ENCODE assay signal across 1 cellular context in the genomic region with DNA sequence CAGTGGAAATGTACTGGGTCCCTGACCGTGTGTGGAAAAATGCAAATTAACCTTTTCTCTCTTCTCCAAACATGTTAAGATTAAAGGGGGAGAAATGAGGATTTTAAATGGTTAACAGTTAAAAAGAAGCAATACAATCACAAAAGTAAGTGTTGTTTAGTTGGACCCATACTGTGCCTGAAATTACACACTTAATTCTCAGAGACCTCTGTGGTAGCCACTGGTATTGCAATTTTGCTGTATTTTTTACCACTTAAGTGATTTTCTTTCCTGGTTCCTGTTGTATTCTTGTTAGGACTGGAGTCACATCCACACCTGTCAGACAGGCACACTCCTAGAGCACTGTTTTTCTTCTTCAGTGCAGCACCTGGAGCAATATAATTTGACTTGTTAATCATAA.
TF ChIP-seq lines count a peak whose summit lies in the region.

No MANE protein-coding gene starts in this region.

TF ChIP-seq in WTC11, 78 proteins besides CTCF, POLR2A, EP300 and RAD21 (continued from another document):
- TF ChIP-seq, protein P1, sequence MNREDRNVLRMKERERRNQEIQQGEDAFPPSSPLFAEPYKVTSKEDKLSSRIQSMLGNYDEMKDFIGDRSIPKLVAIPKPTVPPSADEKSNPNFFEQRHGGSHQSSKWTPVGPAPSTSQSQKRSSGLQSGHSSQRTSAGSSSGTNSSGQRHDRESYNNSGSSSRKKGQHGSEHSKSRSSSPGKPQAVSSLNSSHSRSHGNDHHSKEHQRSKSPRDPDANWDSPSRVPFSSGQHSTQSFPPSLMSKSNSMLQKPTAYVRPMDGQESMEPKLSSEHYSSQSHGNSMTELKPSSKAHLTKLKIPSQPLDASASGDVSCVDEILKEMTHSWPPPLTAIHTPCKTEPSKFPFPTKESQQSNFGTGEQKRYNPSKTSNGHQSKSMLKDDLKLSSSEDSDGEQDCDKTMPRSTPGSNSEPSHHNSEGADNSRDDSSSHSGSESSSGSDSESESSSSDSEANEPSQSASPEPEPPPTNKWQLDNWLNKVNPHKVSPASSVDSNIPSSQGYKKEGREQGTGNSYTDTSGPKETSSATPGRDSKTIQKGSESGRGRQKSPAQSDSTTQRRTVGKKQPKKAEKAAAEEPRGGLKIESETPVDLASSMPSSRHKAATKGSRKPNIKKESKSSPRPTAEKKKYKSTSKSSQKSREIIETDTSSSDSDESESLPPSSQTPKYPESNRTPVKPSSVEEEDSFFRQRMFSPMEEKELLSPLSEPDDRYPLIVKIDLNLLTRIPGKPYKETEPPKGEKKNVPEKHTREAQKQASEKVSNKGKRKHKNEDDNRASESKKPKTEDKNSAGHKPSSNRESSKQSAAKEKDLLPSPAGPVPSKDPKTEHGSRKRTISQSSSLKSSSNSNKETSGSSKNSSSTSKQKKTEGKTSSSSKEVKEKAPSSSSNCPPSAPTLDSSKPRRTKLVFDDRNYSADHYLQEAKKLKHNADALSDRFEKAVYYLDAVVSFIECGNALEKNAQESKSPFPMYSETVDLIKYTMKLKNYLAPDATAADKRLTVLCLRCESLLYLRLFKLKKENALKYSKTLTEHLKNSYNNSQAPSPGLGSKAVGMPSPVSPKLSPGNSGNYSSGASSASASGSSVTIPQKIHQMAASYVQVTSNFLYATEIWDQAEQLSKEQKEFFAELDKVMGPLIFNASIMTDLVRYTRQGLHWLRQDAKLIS (CRISPR knock-in tag; IDR thresholded peaks at IDR 0.05; ENCODE audit: borderline replicate concordance) = no peak
- TF ChIP-seq FOXK1 (CRISPR knock-in tag; IDR thresholded peaks at IDR 0.05) = no peak
- TF ChIP-seq TEAD4 (CRISPR knock-in tag; IDR thresholded peaks at IDR 0.05) = no peak
- TF ChIP-seq, protein P2, sequence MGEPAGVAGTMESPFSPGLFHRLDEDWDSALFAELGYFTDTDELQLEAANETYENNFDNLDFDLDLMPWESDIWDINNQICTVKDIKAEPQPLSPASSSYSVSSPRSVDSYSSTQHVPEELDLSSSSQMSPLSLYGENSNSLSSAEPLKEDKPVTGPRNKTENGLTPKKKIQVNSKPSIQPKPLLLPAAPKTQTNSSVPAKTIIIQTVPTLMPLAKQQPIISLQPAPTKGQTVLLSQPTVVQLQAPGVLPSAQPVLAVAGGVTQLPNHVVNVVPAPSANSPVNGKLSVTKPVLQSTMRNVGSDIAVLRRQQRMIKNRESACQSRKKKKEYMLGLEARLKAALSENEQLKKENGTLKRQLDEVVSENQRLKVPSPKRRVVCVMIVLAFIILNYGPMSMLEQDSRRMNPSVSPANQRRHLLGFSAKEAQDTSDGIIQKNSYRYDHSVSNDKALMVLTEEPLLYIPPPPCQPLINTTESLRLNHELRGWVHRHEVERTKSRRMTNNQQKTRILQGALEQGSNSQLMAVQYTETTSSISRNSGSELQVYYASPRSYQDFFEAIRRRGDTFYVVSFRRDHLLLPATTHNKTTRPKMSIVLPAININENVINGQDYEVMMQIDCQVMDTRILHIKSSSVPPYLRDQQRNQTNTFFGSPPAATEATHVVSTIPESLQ (CRISPR knock-in tag; IDR thresholded peaks at IDR 0.05) = no peak
- no peak for TF ChIP-seq ZNF121 (CRISPR knock-in tag; IDR thresholded peaks at IDR 0.05)
- no peak for TF ChIP-seq SOX15 (CRISPR knock-in tag; IDR thresholded peaks at IDR 0.05)
- TF ChIP-seq, protein P3, sequence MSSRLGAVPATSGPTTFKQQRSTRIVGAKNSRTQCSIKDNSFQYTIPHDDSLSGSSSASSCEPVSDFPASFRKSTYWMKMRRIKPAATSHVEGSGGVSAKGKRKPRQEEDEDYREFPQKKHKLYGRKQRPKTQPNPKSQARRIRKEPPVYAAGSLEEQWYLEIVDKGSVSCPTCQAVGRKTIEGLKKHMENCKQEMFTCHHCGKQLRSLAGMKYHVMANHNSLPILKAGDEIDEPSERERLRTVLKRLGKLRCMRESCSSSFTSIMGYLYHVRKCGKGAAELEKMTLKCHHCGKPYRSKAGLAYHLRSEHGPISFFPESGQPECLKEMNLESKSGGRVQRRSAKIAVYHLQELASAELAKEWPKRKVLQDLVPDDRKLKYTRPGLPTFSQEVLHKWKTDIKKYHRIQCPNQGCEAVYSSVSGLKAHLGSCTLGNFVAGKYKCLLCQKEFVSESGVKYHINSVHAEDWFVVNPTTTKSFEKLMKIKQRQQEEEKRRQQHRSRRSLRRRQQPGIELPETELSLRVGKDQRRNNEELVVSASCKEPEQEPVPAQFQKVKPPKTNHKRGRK (CRISPR knock-in tag; IDR thresholded peaks at IDR 0.05; ENCODE audit: borderline replicate concordance) = no peak
TF ChIP-seq in WTC11: peak in this region for 0.
